Comparison of ENCODE assay signal across 8 cellular contexts in the genomic region with DNA sequence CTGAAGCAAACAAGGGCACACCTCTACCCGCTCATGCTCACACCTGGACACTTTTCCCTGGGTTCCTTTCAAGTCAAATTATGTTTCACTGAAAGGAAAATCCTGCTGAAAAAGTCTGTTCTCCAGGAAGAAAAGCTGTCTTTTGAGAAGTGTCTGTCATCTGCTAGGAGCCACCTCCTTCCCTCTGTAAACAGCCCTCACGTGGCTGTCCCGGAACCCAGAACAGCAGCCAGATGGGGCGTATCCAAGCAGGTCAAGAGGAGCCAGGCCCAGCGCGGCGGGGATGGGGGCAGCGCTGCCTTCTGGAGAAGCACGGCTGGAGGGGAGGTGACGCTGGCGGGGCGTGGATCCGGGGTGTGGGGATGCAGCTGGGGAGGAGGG. TPM values are rescaled to one million over a fixed set of nuclear protein-coding genes. Genes with fewer than 3 reads are reported as not detected.
DNase-seq lines count a peak whose midpoint lies in the region; ATAC-seq and TF ChIP-seq lines count a peak whose summit lies in the region.

TSS of gene PNPLA7 (minus strand) at position 162 of the 381 bp plus-strand sequence. CDS start 205 bp downstream, outside the sequence.

- no peaks in the 10 kb centered on the region for H3K9me3 Mint-ChIP-seq in MCF 10A (ENCODE audit: unreplicated experiment)

- H3K27ac Mint-ChIP-seq in MCF 10A (ENCODE audit: low read depth, unreplicated experiment), result peak within 1 kb of the TSS; percentile 69

- DNase-seq in GM10248 (ENCODE audit: extremely low spot score) (peak; percentile 67), NCI-H1694 treated with DMSO at 0.1 percent for 48 hours (lab: John Stamatoyannopoulos, UW) (peak; percentile 36), T-helper 22 cell (ENCODE audit: low read depth) (peak; percentile 47), MCF 10A (ENCODE audit: unreplicated experiment) (peak; percentile 83), hypothalamus (lab: John Stamatoyannopoulos, UW) (peak in 49 of 51 donors; percentile 24 to 88 (median 73)), putamen (ENCODE audit: low spot score) (peak; percentile 87)

- H3K36me3 Mint-ChIP-seq in MCF 10A (ENCODE audit: insufficient read depth, unreplicated experiment), result peaks cover 13% of the 10 kb centered on the region

- no peak for ATAC-seq in HG03097 (IDR thresholded peaks at IDR 0.05; ENCODE audit: low FRiP score, unreplicated experiment)
- ATAC-seq in GM19324 (IDR thresholded peaks at IDR 0.05; ENCODE audit: low FRiP score, unreplicated experiment), result no peak

- CTCF ChIA-PET in GM10248 (lab: Yijun Ruan, JAX) (interaction anchor here (1.5 kb wide), 1 partner anchor 127 kb away, joined by 3 read pairs; the partner anchor contains the start of gene EXD3), MCF 10A (lab: Yijun Ruan, JAX) (no interaction called here)

- POLR2A ChIA-PET in GM10248 (lab: Yijun Ruan, JAX) (no interaction called here), MCF 10A (lab: Yijun Ruan, JAX) (interaction anchor here (0.6 to 1.8 kb wide), 13 partner anchors 16 to 309 kb away, joined by 3 to 8 read pairs (median 3); partner anchors contain the start of genes EHMT1 and TUBB4B)

- H3K27me3 Mint-ChIP-seq in MCF 10A (ENCODE audit: insufficient read depth, unreplicated experiment), result no peaks in the 10 kb centered on the region

- BruUV-seq in MCF 10A (replicated peaks; lab: Mats Ljungman, UMichigan), result no TSS peak

- H3K4me3 Mint-ChIP-seq in MCF 10A (ENCODE audit: unreplicated experiment), result peak within 1 kb of the TSS; percentile 78

- intact Hi-C loops in MCF 10A (cut with micrococcal nuclease), result loop anchor here (10.0 kb wide), 1 partner anchor 65 kb away; the partner anchor contains the start of gene EHMT1

- peaks cover 5% of the 10 kb centered on the region for H3K4me1 Mint-ChIP-seq in MCF 10A (ENCODE audit: insufficient read depth, unreplicated experiment)

- TF ChIP-seq CTCF in GM10248 (IDR thresholded peaks at IDR 0.05; ENCODE audit: control extremely low read depth, extremely low read depth, low read depth, missing control alignments), result no peak
- no peak for TF ChIP-seq CTCF in MCF 10A (IDR thresholded peaks at IDR 0.05; ENCODE audit: unreplicated experiment)

RNA-seq across cellular contexts. Expression of gene PNPLA7, which starts in this region (rescaled TPM):
- total RNA-seq in MCF 10A (2022), result 0.86 and 1.2 TPM in 2 replicates

Comparison
In these comparisons a context has a peak if more than half of its experiments do, and no peak if none do; other contexts are left out.
1. DNase-seq: peak in every context shown above with its lines; median percentile 87 in putamen; 83 in MCF 10A; 73 in hypothalamus; 67 in GM10248; 47 in T-helper 22 cell; 36 in NCI-H1694 treated with DMSO at 0.1 percent for 48 hours.